In the genomic region with DNA sequence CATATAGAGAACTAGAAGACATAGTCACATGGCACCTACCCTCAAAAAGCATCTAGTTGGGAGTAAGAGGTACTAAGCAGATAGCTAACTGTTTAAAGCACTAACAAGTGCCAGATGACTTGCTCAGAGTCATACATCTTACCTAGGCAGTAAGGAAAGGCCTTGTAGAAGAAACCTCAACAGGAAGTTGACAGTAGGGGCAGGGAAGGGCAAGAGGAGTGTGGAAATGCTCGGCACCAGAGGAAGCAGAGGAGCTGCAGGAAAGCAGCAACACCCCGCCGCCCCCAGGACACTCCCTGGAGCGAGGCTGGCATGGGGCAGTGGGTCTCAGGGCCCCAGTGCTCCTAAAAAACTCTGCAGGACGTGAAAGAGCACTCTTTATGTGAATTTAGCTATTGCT, we compare ENCODE assay signal across 10 cellular contexts.
A peak's percentile ranks its signal among the peaks of the same experiment; 100 is the strongest.
DNase-seq lines count a peak whose midpoint lies in the region; ATAC-seq and TF ChIP-seq lines count a peak whose summit lies in the region.
"Had no signal": no experiment of that assay in that cellular context is flagged by ENCODE, and none has a peak within 500 bp of the region (broad histone marks: within the 10 kb centered on the region; RNA-seq: fewer than 3 reads in every experiment).

No MANE protein-coding gene starts in this region.

- WGBS in heart left ventricle, 4 donors: 47 to 51% (median 50%) methylated on average over 5 of the region's 5 CpGs

- no peaks in the 10 kb centered on the region for H3K9me3 Mint-ChIP-seq in activated naive CD4-positive, alpha-beta T cell treated with anti-CD3 and anti-CD28 coated beads, Interleukin-2, amount 50 U/mL, for 24 hours
- no peaks in the 10 kb centered on the region for H3K9me3 Mint-ChIP-seq in stimulated activated naive CD8-positive, alpha-beta T cell treated with anti-CD3 and anti-CD28 coated beads, Interleukin-15, Interleukin-2, amounts not matched to agents 100 ng/mL and 50 ng/mL, for 24 hours

- peaks cover 14% of the 10 kb centered on the region for H3K36me3 Mint-ChIP-seq in activated naive CD4-positive, alpha-beta T cell treated with anti-CD3 and anti-CD28 coated beads, Interleukin-2, amount 50 U/mL, for 24 hours
- peaks cover 31% of the 10 kb centered on the region for H3K36me3 Mint-ChIP-seq in stimulated activated naive CD8-positive, alpha-beta T cell treated with anti-CD3 and anti-CD28 coated beads, Interleukin-15, Interleukin-2, amounts not matched to agents 100 ng/mL and 50 ng/mL, for 24 hours (ENCODE audit: low read depth)

- peak overlapping the region in 11 of 12 donors; percentile 31 to 85 (median 60) for H3K27ac ChIP-seq in heart left ventricle
- H3K27ac ChIP-seq: brain microvascular endothelial cell had no signal

- peaks cover 94% of the 10 kb centered on the region for H3K4me1 Mint-ChIP-seq in activated naive CD4-positive, alpha-beta T cell treated with anti-CD3 and anti-CD28 coated beads, Interleukin-2, amount 50 U/mL, for 24 hours
- H3K4me1 Mint-ChIP-seq in stimulated activated naive CD8-positive, alpha-beta T cell treated with anti-CD3 and anti-CD28 coated beads, Interleukin-15, Interleukin-2, amounts not matched to agents 100 ng/mL and 50 ng/mL, for 24 hours (ENCODE audit: low read depth): peaks cover 80% of the 10 kb centered on the region

- TF ChIP-seq POLR2A in heart left ventricle (IDR thresholded peaks at IDR 0.05): no peak

- H3K27me3 Mint-ChIP-seq in activated naive CD4-positive, alpha-beta T cell treated with anti-CD3 and anti-CD28 coated beads, Interleukin-2, amount 50 U/mL, for 24 hours: no peaks in the 10 kb centered on the region
- no peaks in the 10 kb centered on the region for H3K27me3 Mint-ChIP-seq in stimulated activated naive CD8-positive, alpha-beta T cell treated with anti-CD3 and anti-CD28 coated beads, Interleukin-15, Interleukin-2, amounts not matched to agents 100 ng/mL and 50 ng/mL, for 24 hours

- peak in 2 of 4 donors; percentile 10 to 23 for ATAC-seq in heart left ventricle
- ATAC-seq in GM21515 (IDR thresholded peaks at IDR 0.05; ENCODE audit: unreplicated experiment): no peak
- no peak for ATAC-seq in HG03457 (IDR thresholded peaks at IDR 0.05; ENCODE audit: unreplicated experiment)
- ATAC-seq in HG02870 (IDR thresholded peaks at IDR 0.05; ENCODE audit: unreplicated experiment): no peak

- intact Hi-C loops in heart left ventricle (cut with DNase I): no loop called here

- no peaks in the 10 kb centered on the region for H3K27me3 ChIP-seq in heart left ventricle
- H3K27me3 ChIP-seq: brain microvascular endothelial cell, MG63 had no signal

- TF ChIP-seq CTCF in heart left ventricle (IDR thresholded peaks at IDR 0.05): no peak

- H3K4me1 ChIP-seq in heart left ventricle: peaks cover 4 to 95% (median 75%) of the 10 kb centered on the region in 12 donors

- peak overlapping the region; percentile 94 for H3K27ac Mint-ChIP-seq in activated naive CD4-positive, alpha-beta T cell treated with anti-CD3 and anti-CD28 coated beads, Interleukin-2, amount 50 U/mL, for 24 hours
- peak overlapping the region; percentile 81 for H3K27ac Mint-ChIP-seq in stimulated activated naive CD8-positive, alpha-beta T cell treated with anti-CD3 and anti-CD28 coated beads, Interleukin-15, Interleukin-2, amounts not matched to agents 100 ng/mL and 50 ng/mL, for 24 hours

- peaks cover 0 to 28% (median 14%) of the 10 kb centered on the region in 9 donors for H3K36me3 ChIP-seq in heart left ventricle
- H3K36me3 ChIP-seq: brain microvascular endothelial cell, MG63 had no signal

- no peak for DNase-seq in activated naive CD4-positive, alpha-beta T cell treated with anti-CD3 and anti-CD28 coated beads, Interleukin-2, amount 50 U/mL, for 16 hours
- peak; percentile 62 for DNase-seq in SKM-1 treated with dmso at 0.1 percent for 144 hours (lab: John Stamatoyannopoulos, UW; ENCODE audit: unreplicated experiment)
- DNase-seq in heart left ventricle: no peak
- DNase-seq: brain microvascular endothelial cell, MG63 had no signal

- H3K9me3 ChIP-seq in heart left ventricle: no peaks in the 10 kb centered on the region
- H3K9me3 ChIP-seq: MG63 had no signal

- no peak overlapping the region for H3K4me3 ChIP-seq in heart left ventricle
- H3K4me3 ChIP-seq: MG63 had no signal

- peak overlapping the region; percentile 78 for H3K4me3 Mint-ChIP-seq in activated naive CD4-positive, alpha-beta T cell treated with anti-CD3 and anti-CD28 coated beads, Interleukin-2, amount 50 U/mL, for 24 hours
- H3K4me3 Mint-ChIP-seq in stimulated activated naive CD8-positive, alpha-beta T cell treated with anti-CD3 and anti-CD28 coated beads, Interleukin-15, Interleukin-2, amounts not matched to agents 100 ng/mL and 50 ng/mL, for 24 hours: no peak overlapping the region
